ENCODE assay signal across 18 cellular contexts in the genomic region with DNA sequence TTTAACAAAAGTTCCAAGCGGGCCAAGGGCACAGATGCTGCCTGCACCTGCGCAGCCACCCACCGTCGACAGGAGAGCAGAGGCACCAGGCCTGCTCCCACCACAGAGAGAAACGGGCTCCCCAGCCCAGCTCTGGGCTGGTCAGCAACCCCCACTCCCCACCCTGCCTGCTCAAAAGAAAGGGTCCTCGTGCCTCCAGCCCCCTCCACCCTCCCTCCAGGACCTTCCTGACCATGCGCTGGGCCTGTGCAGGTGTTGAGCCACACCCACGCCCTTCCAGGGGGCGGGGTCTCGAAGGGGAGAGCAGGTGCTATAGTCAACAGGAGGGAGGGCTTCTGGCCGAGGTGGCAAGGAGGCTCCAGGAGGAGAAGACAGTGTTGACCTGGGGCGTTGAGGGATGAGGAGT. TPM values are rescaled to one million over a fixed set of nuclear protein-coding genes. Genes with fewer than 3 reads are reported as not detected.
DNase-seq lines count a peak whose midpoint lies in the region; ATAC-seq and TF ChIP-seq lines count a peak whose summit lies in the region.
"Had no signal": no experiment of that assay in that cellular context is flagged by ENCODE, and none has a peak within 500 bp of the region (broad histone marks: within the 10 kb centered on the region; RNA-seq: fewer than 3 reads in every experiment).

No MANE protein-coding gene starts in this region.

- CTCF ChIA-PET in PC-3 (lab: Charles Lee), result no interaction called here

- no peaks in the 10 kb centered on the region for H3K9me3 Mint-ChIP-seq in natural killer cell
- no peaks in the 10 kb centered on the region for H3K9me3 Mint-ChIP-seq in natural killer cell treated with Interleukin-12 subunit alpha and Interleukin-12 subunit beta and Interleukin-15 and Interleukin-18, amount 100 ng/mL, for 72 hours

- H3K9ac ChIP-seq in PC-3 (ENCODE audit: low read length) (no peak overlapping the region), colonic mucosa (ENCODE audit: low read depth in 2 of 2, low read length in 2 of 2) (no peak overlapping the region), mesenchymal stem cell (ENCODE audit: low read length) (no peak overlapping the region)

- ATAC-seq in natural killer cell (no peak), PC-3 (no peak)
- no peak for ATAC-seq in natural killer cell treated with Interleukin-12 subunit alpha and Interleukin-12 subunit beta and Interleukin-15 and Interleukin-18, amount 100 ng/mL, for 72 hours

- peak overlapping the region; percentile 59 to 87 for H3K27ac Mint-ChIP-seq in natural killer cell
- H3K27ac Mint-ChIP-seq in natural killer cell treated with Interleukin-12 subunit alpha and Interleukin-12 subunit beta and Interleukin-15 and Interleukin-18, amount 100 ng/mL, for 72 hours, result peak overlapping the region in 1 of 2 donors; percentile 19

- no peaks in the 10 kb centered on the region for H3K9me2 ChIP-seq in PC-3 (replicated peaks; ENCODE audit: low read length)

- no peak overlapping the region for H3K18ac ChIP-seq in mesenchymal stem cell (ENCODE audit: low read depth in 1 of 2, low read length in 2 of 2)

- H3K27ac ChIP-seq in PC-3 (ENCODE audit: low read length) (no peak overlapping the region), colonic mucosa (no peak overlapping the region), mesenchymal stem cell (ENCODE audit: low read length, poor library complexity, severe bottlenecking) (no peak overlapping the region)
- H3K27ac ChIP-seq: stomach had no signal

- no peaks in the 10 kb centered on the region for H3K9me3 ChIP-seq in PC-3 (ENCODE audit: low read length)
- H3K9me3 ChIP-seq in colonic mucosa, result no peaks in the 10 kb centered on the region
- H3K9me3 ChIP-seq in mesenchymal stem cell (ENCODE audit: control insufficient read depth, low read length), result no peaks in the 10 kb centered on the region

- H4K20me1 ChIP-seq in PC-3 (ENCODE audit: low read length), result no peaks in the 10 kb centered on the region

- H3K27me3 ChIP-seq in PC-3 (ENCODE audit: low read length) (no peaks in the 10 kb centered on the region), colonic mucosa (no peaks in the 10 kb centered on the region), mesenchymal stem cell (ENCODE audit: control insufficient read depth in 1 of 2, insufficient read depth in 1 of 2, low read length in 2 of 2) (no peaks in the 10 kb centered on the region)

- no peak overlapping the region for H4K91ac ChIP-seq in mesenchymal stem cell (ENCODE audit: low read length)

- H2AFZ ChIP-seq in PC-3 (ENCODE audit: low read length) (no peak overlapping the region), mesenchymal stem cell (ENCODE audit: low read depth, low read length) (no peak overlapping the region)

- no peak overlapping the region for H2BK5ac ChIP-seq in mesenchymal stem cell (ENCODE audit: low read depth, low read length, poor library complexity, severe bottlenecking)

- WGBS in mesenchymal stem cell, result 60% methylated on average over 11 of the region's 12 CpGs

- no peaks in the 10 kb centered on the region for H3K4me1 ChIP-seq in PC-3 (ENCODE audit: insufficient read depth, low read length)
- H3K4me1 ChIP-seq in colonic mucosa, result peaks cover 3% of the 10 kb centered on the region
- H3K4me1 ChIP-seq in mesenchymal stem cell (ENCODE audit: control insufficient read depth, insufficient read depth, low read depth, low read length), result peaks cover 18% of the 10 kb centered on the region

- H3K4me2 ChIP-seq in PC-3 (ENCODE audit: low read length) (no peak overlapping the region), mesenchymal stem cell (ENCODE audit: low read length, poor library complexity, severe bottlenecking) (no peak overlapping the region)
- H3K4me2 ChIP-seq: smooth muscle cell had no signal

- DNase-seq in natural killer cell, result no peak
- DNase-seq in natural killer cell treated with Interleukin-12 subunit alpha and Interleukin-12 subunit beta and Interleukin-15 and Interleukin-18, amount 100 ng/mL, for 72 hours (ENCODE audit: low spot score), result no peak
- no peak for DNase-seq in PC-3
- peak; percentile 37 for DNase-seq in colonic mucosa
- DNase-seq in stimulated activated CD8-positive, alpha-beta memory T cell treated with anti-CD3 and anti-CD28 coated beads, Interleukin-4, amount 100 ng/mL, for 48 hours, result no peak
- no peak for DNase-seq in NOMO-1 treated with dmso at 0.1 percent for 144 hours (lab: John Stamatoyannopoulos, UW; ENCODE audit: unreplicated experiment)
- no peak for DNase-seq in mesenchymal stem cell
- DNase-seq: activated CD8-positive, alpha-beta memory T cell treated with anti-CD3 and anti-CD28 coated beads, Interleukin-2, amount 50 U/mL, for 48 hours; anterior cingulate cortex; C1 segment of cervical spinal cord; glutamatergic neuron; HCEC 1CT; KG1; NCI-H1092 treated with DMSO at 0.1 percent for 48 hours; NCI-H345; OCI-M1; stomach had no signal

- no peak overlapping the region for H2BK120ac ChIP-seq in mesenchymal stem cell (ENCODE audit: low read depth, low read length)

- no peaks in the 10 kb centered on the region for H3F3A ChIP-seq in PC-3 (ENCODE audit: low read length, unreplicated experiment)

- H3K4me1 Mint-ChIP-seq in natural killer cell, result peaks cover 6 to 30% of the 10 kb centered on the region in 2 donors
- H3K4me1 Mint-ChIP-seq in natural killer cell treated with Interleukin-12 subunit alpha and Interleukin-12 subunit beta and Interleukin-15 and Interleukin-18, amount 100 ng/mL, for 72 hours (ENCODE audit: low read depth in 2 of 2), result peaks cover 16 to 17% of the 10 kb centered on the region in 2 donors

- no peaks in the 10 kb centered on the region for H3K36me3 ChIP-seq in PC-3 (ENCODE audit: low read depth, low read length)
- no peaks in the 10 kb centered on the region for H3K36me3 ChIP-seq in colonic mucosa
- no peaks in the 10 kb centered on the region for H3K36me3 ChIP-seq in mesenchymal stem cell (ENCODE audit: control insufficient read depth in 1 of 2, insufficient read depth in 2 of 2, low read depth in 1 of 2, low read length in 2 of 2)
- H3K36me3 ChIP-seq: stomach had no signal

- TF ChIP-seq CTCF in natural killer cell (IDR thresholded peaks at IDR 0.05) (no peak), PC-3 (conservative IDR thresholded peaks at IDR 0.05; ENCODE audit: low read depth, low read length) (no peak), colonic mucosa (IDR thresholded peaks at IDR 0.05) (no peak)

- TSS peak; percentile 5 for BruUV-seq in PC-3 (replicated peaks; lab: Mats Ljungman, UMichigan)

- intact Hi-C loops in natural killer cell (cut with micrococcal nuclease) (loop anchor here (10.0 kb wide), 1 partner anchor 72 kb away; no protein-coding TSS in a partner anchor), PC-3 (cut with micrococcal nuclease) (no loop called here), colonic mucosa (cut with DNase I) (no loop called here)

- no peak overlapping the region for H2AK5ac ChIP-seq in mesenchymal stem cell (ENCODE audit: low read length, severe bottlenecking)

- POLR2A ChIA-PET in PC-3 (lab: Charles Lee; ENCODE audit: unreplicated experiment), result no interaction called here

- H3K79me1 ChIP-seq in mesenchymal stem cell (replicated peaks; ENCODE audit: low read length, poor library complexity, severe bottlenecking), result peaks cover 8% of the 10 kb centered on the region

- H3K4ac ChIP-seq in mesenchymal stem cell (ENCODE audit: low read depth in 1 of 2, low read length in 2 of 2), result no peak overlapping the region

- H4K8ac ChIP-seq in mesenchymal stem cell (ENCODE audit: low read length), result no peak overlapping the region

- H3K4me3 Mint-ChIP-seq in natural killer cell, result peak overlapping the region; percentile 4
- no peak overlapping the region for H3K4me3 Mint-ChIP-seq in natural killer cell treated with Interleukin-12 subunit alpha and Interleukin-12 subunit beta and Interleukin-15 and Interleukin-18, amount 100 ng/mL, for 72 hours

- H3K4me3 ChIP-seq in PC-3 (ENCODE audit: low read length), result no peak overlapping the region
- H3K4me3 ChIP-seq in colonic mucosa, result no peak overlapping the region
- no peak overlapping the region for H3K4me3 ChIP-seq in mesenchymal stem cell (ENCODE audit: insufficient read depth in 1 of 2, low read depth in 1 of 2, low read length in 2 of 2)
- H3K4me3 ChIP-seq: smooth muscle cell, stomach had no signal

- H3K23ac ChIP-seq in mesenchymal stem cell (ENCODE audit: low read length in 2 of 2), result no peak overlapping the region

- no peaks in the 10 kb centered on the region for H3K36me3 Mint-ChIP-seq in natural killer cell
- no peaks in the 10 kb centered on the region for H3K36me3 Mint-ChIP-seq in natural killer cell treated with Interleukin-12 subunit alpha and Interleukin-12 subunit beta and Interleukin-15 and Interleukin-18, amount 100 ng/mL, for 72 hours

- H3K27me3 Mint-ChIP-seq in natural killer cell (ENCODE audit: low read depth in 2 of 2), result no peaks in the 10 kb centered on the region
- H3K27me3 Mint-ChIP-seq in natural killer cell treated with Interleukin-12 subunit alpha and Interleukin-12 subunit beta and Interleukin-15 and Interleukin-18, amount 100 ng/mL, for 72 hours, result no peaks in the 10 kb centered on the region

- H2BK15ac ChIP-seq in mesenchymal stem cell (ENCODE audit: low read depth, poor library complexity, severe bottlenecking), result no peak overlapping the region

- peaks cover 8% of the 10 kb centered on the region for H3K79me2 ChIP-seq in PC-3 (ENCODE audit: low read length)

- no peak overlapping the region for H2BK12ac ChIP-seq in mesenchymal stem cell (ENCODE audit: low read length in 2 of 2)

- no peak overlapping the region for H3K14ac ChIP-seq in mesenchymal stem cell (ENCODE audit: low read length in 2 of 2)

RNA-seq across cellular contexts. Expression of a gene that starts 25.3 kb away (rescaled TPM):
- total RNA-seq in natural killer cell (10 to 100 TPM in 2 of 3 donors, 1 to 10 TPM in 1; 7.0 to 14.1 (median 11.8) TPM), PC-3 (2014; rRNA removed) (15.3 and 17.3 TPM in 2 replicates), colonic mucosa (1 to 10 TPM; 3.9 to 6.4 TPM)
- 10 to 100 TPM in 1 of 2 donors, 1 to 10 TPM in 1; 7.5 to 23.3 TPM for total RNA-seq in natural killer cell treated with Interleukin-12 subunit alpha and Interleukin-12 subunit beta and Interleukin-15 and Interleukin-18, amount 100 ng/mL, for 72 hours
- polyA plus RNA-seq in mesenchymal stem cell (2013, experiment 1 of 2), result 3.8 TPM
- 4.3 TPM for polyA plus RNA-seq in mesenchymal stem cell (2013, experiment 2 of 2)

RNA-seq across cellular contexts. Expression of a gene that starts 42.5 kb away (rescaled TPM):
- total RNA-seq in natural killer cell (under 1 TPM in 1 of 3 donors, not detected in 2; 0.75 TPM), PC-3 (2014; rRNA removed) (5.6 and 8.4 TPM in 2 replicates), colonic mucosa (1 to 10 TPM in 1 of 2 donors, not detected in 1; 1.3 TPM)
- total RNA-seq in natural killer cell treated with Interleukin-12 subunit alpha and Interleukin-12 subunit beta and Interleukin-15 and Interleukin-18, amount 100 ng/mL, for 72 hours, result 1 to 10 TPM in 1 of 2 donors, under 1 TPM in 1; 0.53 to 1.2 TPM
- polyA plus RNA-seq in mesenchymal stem cell (2013, experiment 1 of 2), result 0.99 TPM
- polyA plus RNA-seq in mesenchymal stem cell (2013, experiment 2 of 2), result 1.00 TPM
- total RNA-seq: smooth muscle cell had no signal
